In genomic region chr11:13680501-13681264, GRCh38 we compare ENCODE assay signal across 8 cellular contexts. TPM values are rescaled to one million over a fixed set of nuclear protein-coding genes. Genes with fewer than 3 reads are reported as not detected.
DNase-seq lines count a peak whose midpoint lies in the region; ATAC-seq lines count a peak whose summit lies in the region.

No MANE protein-coding gene starts in this region.

- in situ Hi-C loops in G401 (cut with HindIII; ENCODE audit: low sequenced_read_pairs): no loop called here

- CTCF ChIA-PET in naive thymus-derived CD4-positive, alpha-beta T cell (lab: Charles Lee): interaction anchor here (0.6 kb wide), 1 partner anchor 816 kb away, joined by 3 read pairs; no protein-coding TSS in a partner anchor

- no peaks in the 10 kb centered on the region for H3K36me3 ChIP-seq in naive thymus-derived CD4-positive, alpha-beta T cell (ENCODE audit: control insufficient read depth in 2 of 3, insufficient read depth in 3 of 3, low read length in 3 of 3)

- DNase-seq in SKM-1 (lab: John Stamatoyannopoulos, UW; ENCODE audit: unreplicated experiment) (peak; percentile 37), G401 (ENCODE audit: low spot score) (no peak), midbrain (lab: John Stamatoyannopoulos, UW) (no peak), NCI-H345 treated with DMSO at 0.1 percent for 48 hours (lab: John Stamatoyannopoulos, UW; ENCODE audit: unreplicated experiment) (no peak)
- no peak for DNase-seq in naive thymus-derived CD4-positive, alpha-beta T cell
- DNase-seq in stimulated activated CD4-positive, alpha-beta T cell treated with anti-CD3 and anti-CD28 coated beads, Interleukin-2, amount 100 ng/mL, for 24 hours: no peak

- H3K27me3 ChIP-seq in naive thymus-derived CD4-positive, alpha-beta T cell (ENCODE audit: control insufficient read depth in 2 of 2, insufficient read depth in 2 of 2, low read length in 2 of 2): no peaks in the 10 kb centered on the region

- no peak overlapping the region for H3K4me3 ChIP-seq in naive thymus-derived CD4-positive, alpha-beta T cell (ENCODE audit: low read length)

- ATAC-seq in GM19043 (IDR thresholded peaks at IDR 0.05; ENCODE audit: low read depth, unreplicated experiment) (peak; percentile 80), HG02852 (IDR thresholded peaks at IDR 0.05; ENCODE audit: unreplicated experiment) (peak; percentile 84)
- peak; percentile 69 for ATAC-seq in naive thymus-derived CD4-positive, alpha-beta T cell

- peaks cover 27 to 83% (median 79%) of the 10 kb centered on the region in 7 donors for H3K4me1 Mint-ChIP-seq in naive thymus-derived CD4-positive, alpha-beta T cell

- H3K27ac Mint-ChIP-seq in naive thymus-derived CD4-positive, alpha-beta T cell: peak overlapping the region in 2 of 9 donors; percentile 34 to 74

- H3K4me1 ChIP-seq in naive thymus-derived CD4-positive, alpha-beta T cell (ENCODE audit: control insufficient read depth in 2 of 2, insufficient read depth in 2 of 2, low read length in 2 of 2): peaks cover 0 to 6% of the 10 kb centered on the region in 2 donors

- H3K9me3 ChIP-seq in naive thymus-derived CD4-positive, alpha-beta T cell (ENCODE audit: control insufficient read depth in 2 of 3, low read length in 3 of 3): no peaks in the 10 kb centered on the region

- peak overlapping the region in 1 of 10 donors; percentile 4 for H3K4me3 Mint-ChIP-seq in naive thymus-derived CD4-positive, alpha-beta T cell

- no peaks in the 10 kb centered on the region for H3K9me3 Mint-ChIP-seq in naive thymus-derived CD4-positive, alpha-beta T cell

- no peaks in the 10 kb centered on the region for H3K27me3 Mint-ChIP-seq in naive thymus-derived CD4-positive, alpha-beta T cell

- H3K36me3 Mint-ChIP-seq in naive thymus-derived CD4-positive, alpha-beta T cell: peaks cover 0 to 23% (median 6%) of the 10 kb centered on the region in 5 donors

- H3K27ac ChIP-seq in naive thymus-derived CD4-positive, alpha-beta T cell (ENCODE audit: low read depth, low read length): no peak overlapping the region

- intact Hi-C loops in naive thymus-derived CD4-positive, alpha-beta T cell (cut with micrococcal nuclease): no loop called here

- POLR2A ChIA-PET in naive thymus-derived CD4-positive, alpha-beta T cell (lab: Charles Lee): no interaction called here

RNA-seq across cellular contexts. Expression of gene FAR1, which starts 12.2 kb away (rescaled TPM):
- total RNA-seq in naive thymus-derived CD4-positive, alpha-beta T cell: 10 to 100 TPM; 31.4 to 53.7 (median 33.8) TPM
- 10 to 100 TPM in 1 of 2 donors, 1 to 10 TPM in 1; 6.9 to 10.9 TPM for polyA plus RNA-seq in naive thymus-derived CD4-positive, alpha-beta T cell
- 29.7 and 52.7 TPM in 2 replicates for total RNA-seq in G401 (2014; rRNA removed; shearing (Covaris generic))
